In genomic region chr12:29306267-29306666, GRCh38 we compare ENCODE assay signal across 2 cellular contexts.
TF ChIP-seq lines count a peak whose summit lies in the region.

No MANE protein-coding gene starts in this region.

TF ChIP-seq in HepG2, 621 proteins besides CTCF, POLR2A, EP300 and RAD21:
- peak; percentile 97 for TF ChIP-seq MAFF (IDR thresholded peaks at IDR 0.05; ENCODE audit: low read depth, low read length)
- TF ChIP-seq MAFK (conservative IDR thresholded peaks at IDR 0.05 in 1 of 2, IDR thresholded peaks at IDR 0.05 in 1 of 2; ENCODE audit: low read length in 2 of 2) = peak; percentile 94 to 98
- no peak for TF ChIP-seq ZNF577 (CRISPR knock-in tag; IDR thresholded peaks at IDR 0.05; ENCODE audit: borderline replicate concordance, low read depth)

TF ChIP-seq in H1, 55 proteins besides CTCF, POLR2A, EP300 and RAD21:
- TF ChIP-seq BRCA1 (IDR thresholded peaks at IDR 0.05; ENCODE audit: low read depth, low read length) (no peak), MAFK (IDR thresholded peaks at IDR 0.05; ENCODE audit: low read depth, low read length) (peak; percentile 87), FOSL1 (IDR thresholded peaks at IDR 0.05; ENCODE audit: insufficient read depth, low read depth, low read length) (no peak), SUZ12 (IDR thresholded peaks at IDR 0.05; ENCODE audit: low read length) (no peak)
